ENCODE assay signal across 9 cellular contexts in the genomic region with DNA sequence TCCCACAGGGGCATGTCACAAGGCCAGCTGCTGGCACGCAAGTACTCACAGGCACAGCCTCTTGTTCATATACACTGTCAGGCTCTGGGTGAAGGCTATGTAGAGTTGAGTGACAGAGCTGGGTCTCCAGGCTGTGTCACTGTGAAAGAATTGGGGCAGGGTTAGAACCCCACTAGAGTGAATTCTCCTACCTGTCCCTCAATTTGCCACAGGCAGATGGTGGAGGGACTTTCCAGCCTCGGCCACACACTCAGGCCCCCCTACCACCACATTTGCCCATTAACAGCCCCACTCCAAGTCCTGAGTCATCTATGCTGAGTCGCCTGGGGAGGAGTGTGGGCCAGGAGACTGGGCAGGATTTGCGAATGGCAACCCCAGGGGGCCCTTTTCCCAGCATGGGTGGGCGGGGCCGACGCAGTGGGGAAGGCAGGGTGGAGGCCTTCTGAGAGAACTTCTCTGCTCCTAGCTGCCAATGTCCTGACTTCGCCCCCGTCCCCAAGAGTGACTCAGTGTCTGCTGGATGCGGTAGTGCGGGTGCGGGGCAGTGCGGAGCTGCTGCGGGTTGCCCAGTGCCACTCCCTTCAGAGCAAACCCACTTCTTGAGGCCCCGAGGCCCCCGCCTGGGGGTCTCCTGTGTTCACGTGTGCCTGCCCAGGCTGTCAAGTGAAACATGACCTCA. TPM values are rescaled to one million over a fixed set of nuclear protein-coding genes. Genes with fewer than 3 reads are reported as not detected.
DNase-seq lines count a peak whose midpoint lies in the region; ATAC-seq and TF ChIP-seq lines count a peak whose summit lies in the region.
"Had no signal": no experiment of that assay in that cellular context is flagged by ENCODE, and none has a peak within 500 bp of the region (broad histone marks: within the 10 kb centered on the region; RNA-seq: fewer than 3 reads in every experiment).

No MANE protein-coding gene starts in this region.

- H3K27me3 ChIP-seq in MG63, result no peaks in the 10 kb centered on the region

- peak; percentile 6 for ATAC-seq in activated CD4-positive, alpha-beta T cell treated with anti-CD3 and anti-CD28 coated beads for 36 hours
- no peak for ATAC-seq in HG03432 (IDR thresholded peaks at IDR 0.05; ENCODE audit: unreplicated experiment)

- no peaks in the 10 kb centered on the region for H3K36me3 ChIP-seq in MG63

- H3K4me1 Mint-ChIP-seq in activated CD4-positive, alpha-beta T cell treated with anti-CD3 and anti-CD28 coated beads for 36 hours, result peaks cover 29% of the 10 kb centered on the region

- no peaks in the 10 kb centered on the region for H3K9me3 Mint-ChIP-seq in activated CD4-positive, alpha-beta T cell treated with anti-CD3 and anti-CD28 coated beads for 36 hours (ENCODE audit: low read depth)
- H3K9me3 Mint-ChIP-seq: activated naive CD8-positive, alpha-beta T cell treated with anti-CD3 and anti-CD28 coated beads, Interleukin-2, amount 10 ng/mL, durations not matched to agents 7 days and 5 days had no signal

- H3K4me3 Mint-ChIP-seq in activated CD4-positive, alpha-beta T cell treated with anti-CD3 and anti-CD28 coated beads for 36 hours, result no peak overlapping the region

- peaks cover 16% of the 10 kb centered on the region for H3K27me3 Mint-ChIP-seq in activated CD4-positive, alpha-beta T cell treated with anti-CD3 and anti-CD28 coated beads for 36 hours

- no peaks in the 10 kb centered on the region for H3K36me3 Mint-ChIP-seq in activated CD4-positive, alpha-beta T cell treated with anti-CD3 and anti-CD28 coated beads for 36 hours (ENCODE audit: low read depth)
- H3K36me3 Mint-ChIP-seq: activated naive CD8-positive, alpha-beta T cell treated with anti-CD3 and anti-CD28 coated beads, Interleukin-2, amount 10 ng/mL, durations not matched to agents 7 days and 5 days had no signal

- H3K27ac Mint-ChIP-seq in activated CD4-positive, alpha-beta T cell treated with anti-CD3 and anti-CD28 coated beads for 36 hours, result no peak overlapping the region
- H3K27ac Mint-ChIP-seq: activated naive CD8-positive, alpha-beta T cell treated with anti-CD3 and anti-CD28 coated beads, Interleukin-2, amount 10 ng/mL, durations not matched to agents 7 days and 5 days had no signal

- no peaks in the 10 kb centered on the region for H3K9me3 ChIP-seq in MG63

- CTCF ChIA-PET in activated CD4-positive, alpha-beta T cell treated with anti-CD3 and anti-CD28 coated beads for 36 hours (lab: Charles Lee), result interaction anchor here (0.6 to 1.8 kb wide), 7 partner anchors 20 to 224 kb away, joined by 3 to 4 read pairs (median 3); no protein-coding TSS in a partner anchor

- no peak overlapping the region for H3K4me3 ChIP-seq in MG63
- H3K4me3 ChIP-seq in cardiac fibroblast (replicated peaks in 1 of 2; ENCODE audit: low read depth in 2 of 2, low read length in 2 of 2), result no peak overlapping the region

- POLR2A ChIA-PET in activated CD4-positive, alpha-beta T cell treated with anti-CD3 and anti-CD28 coated beads for 36 hours (lab: Charles Lee), result interaction anchor here (0.8 kb wide), 1 partner anchor 48 kb away, joined by 3 read pairs; no protein-coding TSS in a partner anchor

- DNase-seq in activated CD4-positive, alpha-beta T cell treated with anti-CD3 and anti-CD28 coated beads for 36 hours, result peak; percentile 68
- DNase-seq in activated CD4-positive, alpha-beta T cell treated with anti-CD3 and anti-CD28 coated beads, Interleukin-2, amount 50 U/mL, for 1 hour, result no peak
- DNase-seq in MG63, result peak; percentile 99
- DNase-seq in cardiac fibroblast (ENCODE audit: low read depth in 2 of 2), result peak; percentile 82 to 87
- DNase-seq in myocyte (ENCODE audit: low read depth), result peak; percentile 96
- DNase-seq in NCI-H510A treated with DMSO at 0.1 percent for 48 hours (lab: John Stamatoyannopoulos, UW), result no peak
- no peak for DNase-seq in KG1 (lab: John Stamatoyannopoulos, UW)
- DNase-seq: activated naive CD8-positive, alpha-beta T cell treated with anti-CD3 and anti-CD28 coated beads, Interleukin-2, amount 10 ng/mL, durations not matched to agents 7 days and 5 days had no signal

- TF ChIP-seq CTCF in cardiac fibroblast (IDR thresholded peaks at IDR 0.05; ENCODE audit: low read depth, low read length), result no peak

- intact Hi-C loops in activated CD4-positive, alpha-beta T cell treated with anti-CD3 and anti-CD28 coated beads for 36 hours (cut with DNase I, micrococcal nuclease), result loop anchor here (5.0 kb wide), 5 partner anchors 108 to 473 kb away; no protein-coding TSS in a partner anchor

RNA-seq across cellular contexts. Expression of gene PSD2, which starts 50.3 kb away (rescaled TPM):
- not detected for total RNA-seq in activated CD4-positive, alpha-beta T cell treated with anti-CD3 and anti-CD28 coated beads for 36 hours
- 0.16 TPM in 1 of 2 replicates, not detected in the other for total RNA-seq in MG63 (2014; rRNA removed; shearing (Covaris generic); ENCODE audit: low replicate concordance)
- total RNA-seq in myocyte, result 0.05 TPM in 1 of 2 replicates, not detected in the other
- polyA plus RNA-seq in myocyte (2012), result 0.79 TPM

Comparison
In these comparisons a context has a peak if more than half of its experiments do, and no peak if none do; other contexts are left out.
1. DNase-seq: peak in activated CD4-positive, alpha-beta T cell treated with anti-CD3 and anti-CD28 coated beads for 36 hours (single experiment), MG63 (single experiment), cardiac fibroblast (2 of 2) and myocyte (single experiment); none in activated CD4-positive, alpha-beta T cell treated with anti-CD3 and anti-CD28 coated beads, Interleukin-2, amount 50 U/mL, for 1 hour (single experiment), NCI-H510A treated with DMSO at 0.1 percent for 48 hours (single experiment) and KG1 (single experiment).